Comparison of ENCODE assay signal across 8 cellular contexts in genomic region chr1:151716771-151717631, GRCh38. TPM values are rescaled to one million over a fixed set of nuclear protein-coding genes. Genes with fewer than 3 reads are reported as not detected.
DNase-seq lines count a peak whose midpoint lies in the region; ATAC-seq and TF ChIP-seq lines count a peak whose summit lies in the region.

CELF3 (minus strand) TSS chr1:151716803; CDS start chr1:151716020, 783 bp downstream.

- peaks cover 17% of the 10 kb centered on the region for H3K4me1 ChIP-seq in CD8-positive, alpha-beta T cell (ENCODE audit: insufficient read depth, low read length)

- CTCF ChIA-PET in CD8-positive, alpha-beta T cell (lab: Charles Lee): no interaction called here

- H3K9me3 ChIP-seq in CD8-positive, alpha-beta T cell (ENCODE audit: low read length): no peaks in the 10 kb centered on the region
- no peaks in the 10 kb centered on the region for H3K9me3 ChIP-seq in MG63

- no peaks in the 10 kb centered on the region for H3K9me3 Mint-ChIP-seq in CD8-positive, alpha-beta T cell

- H3K4me3 ChIP-seq in CD8-positive, alpha-beta T cell (ENCODE audit: low read depth, low read length): no peak within 1 kb of the TSS
- no peak within 1 kb of the TSS for H3K4me3 ChIP-seq in MG63

- POLR2A ChIA-PET in CD8-positive, alpha-beta T cell (lab: Charles Lee): no interaction called here

- H3K36me3 Mint-ChIP-seq in CD8-positive, alpha-beta T cell: no peaks in the 10 kb centered on the region

- H3K27me3 Mint-ChIP-seq in CD8-positive, alpha-beta T cell (ENCODE audit: low read depth): peaks cover 54% of the 10 kb centered on the region

- intact Hi-C loops in CD8-positive, alpha-beta T cell (cut with DNase I, micrococcal nuclease): no loop called here

- no peak for TF ChIP-seq CTCF in CD8-positive, alpha-beta T cell (IDR thresholded peaks at IDR 0.05)

- peaks cover 5% of the 10 kb centered on the region for H3K27me3 ChIP-seq in CD8-positive, alpha-beta T cell (ENCODE audit: insufficient read depth, low read length)
- peaks cover 6% of the 10 kb centered on the region for H3K27me3 ChIP-seq in MG63

- ATAC-seq in CD8-positive, alpha-beta T cell: peak; percentile 38
- ATAC-seq in SK-N-SH treated with all-trans-retinoic acid at 6 μM for 48 hours (peak; percentile 24; the same call in 1 of the 3 replicates), GM18502 (IDR thresholded peaks at IDR 0.05; ENCODE audit: poor library complexity, unreplicated experiment) (no peak), HG03108 (IDR thresholded peaks at IDR 0.05; ENCODE audit: unreplicated experiment) (no peak)

- peaks cover 27% of the 10 kb centered on the region for H3K4me1 Mint-ChIP-seq in CD8-positive, alpha-beta T cell (ENCODE audit: low read depth)

- DNase-seq in CD8-positive, alpha-beta T cell: peak in 3 of 7 experiments; percentile 30 to 47 (median 30)
- peak; percentile 58 for DNase-seq in LHCN-M2 (ENCODE audit: low read depth)
- DNase-seq in hypothalamus (lab: John Stamatoyannopoulos, UW): peak in 39 of 51 donors; percentile 9 to 84 (median 52)
- peak; percentile 76 for DNase-seq in superior temporal gyrus (ENCODE audit: extremely low spot score)
- no peak for DNase-seq in MG63

- H3K36me3 ChIP-seq in CD8-positive, alpha-beta T cell (ENCODE audit: insufficient read depth, low read length): no peaks in the 10 kb centered on the region
- H3K36me3 ChIP-seq in MG63: no peaks in the 10 kb centered on the region

- H3K27ac Mint-ChIP-seq in CD8-positive, alpha-beta T cell: no peak within 1 kb of the TSS

- H3K4me3 Mint-ChIP-seq in CD8-positive, alpha-beta T cell: peak within 1 kb of the TSS; percentile 32

- no peak within 1 kb of the TSS for H3K27ac ChIP-seq in CD8-positive, alpha-beta T cell (ENCODE audit: low read depth, low read length)

TF ChIP-seq in SK-N-SH treated with all-trans-retinoic acid at 6 μM for 48 hours, 23 proteins besides CTCF, POLR2A, EP300 and RAD21:
- TF ChIP-seq TSHZ2 (CRISPR knock-in tag; IDR thresholded peaks at IDR 0.05) (0 out of 2 replicates have a peak, but pooled peaks have one; percentile 39), ZNF565 (CRISPR knock-in tag; conservative IDR thresholded peaks at IDR 0.05; ENCODE audit: low read depth) (no peak), PATZ1 (CRISPR knock-in tag; IDR thresholded peaks at IDR 0.05; ENCODE audit: borderline replicate concordance) (0 out of 2 replicates have a peak, but pooled peaks have one; percentile 41), CSDC2 (CRISPR knock-in tag; IDR thresholded peaks at IDR 0.05) (0 out of 2 replicates have a peak, but pooled peaks have one; percentile 66)

RNA-seq across cellular contexts. Expression of gene CELF3, which starts in this region (rescaled TPM):
- not detected for total RNA-seq in CD8-positive, alpha-beta T cell
- total RNA-seq in LHCN-M2 (2014; rRNA removed): not detected in 2 replicates
- not detected for polyA plus RNA-seq in LHCN-M2 (2012)
- total RNA-seq in MG63 (2014; rRNA removed; shearing (Covaris generic); ENCODE audit: low replicate concordance): not detected in 2 replicates

Comparison
In these comparisons a context has a peak if more than half of its experiments do, and no peak if none do; other contexts are left out.
1. Peak in ATAC-seq in CD8-positive, alpha-beta T cell; RNA of the gene not detected or under 1 TPM.
2. Peak in DNase-seq in LHCN-M2; RNA of the gene not detected or under 1 TPM.